Comparison of ENCODE assay signal across 25 cellular contexts in the genomic region with DNA sequence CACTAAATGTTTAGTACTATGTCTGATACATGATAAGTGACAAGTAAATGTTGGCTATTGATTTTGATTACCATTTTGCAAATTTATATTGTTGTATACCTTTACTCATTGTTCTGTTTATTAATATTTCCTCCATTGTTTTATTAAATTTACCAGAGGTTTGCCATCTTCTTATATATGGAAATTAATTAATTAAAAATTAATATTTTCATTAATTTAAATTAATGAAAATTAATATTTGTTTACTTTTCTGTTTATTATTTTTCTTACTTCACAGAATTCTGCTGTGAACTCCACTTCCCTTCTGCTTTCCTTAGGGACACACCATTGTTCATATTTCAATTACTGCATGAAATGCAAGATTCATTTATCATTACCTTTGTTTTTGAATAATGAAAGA.
"Had no signal": no experiment of that assay in that cellular context is flagged by ENCODE, and none has a peak within 500 bp of the region (broad histone marks: within the 10 kb centered on the region; RNA-seq: fewer than 3 reads in every experiment).

No MANE protein-coding gene starts in this region.

- H3K27me3 ChIP-seq: neural progenitor cell, ovary, right lobe of liver, stomach, thyroid gland, tibial nerve, upper lobe of left lung, vagina had no signal

- H3K36me3 ChIP-seq: neural progenitor cell, ovary, right lobe of liver, stomach, thoracic aorta, thyroid gland, tibial nerve, upper lobe of left lung, vagina had no signal

- FAIRE-seq: urothelium cell line had no signal

- H3K4me3 ChIP-seq: neural progenitor cell, ovary, psoas muscle, right lobe of liver, skin epidermis, stomach, thoracic aorta, thyroid gland, tibial nerve, upper lobe of left lung, vagina had no signal

- DNase-seq: natural killer cell; occipital lobe; ovary; posterior cingulate gyrus; psoas muscle; right cardiac atrium; right lobe of liver; stimulated activated CD4-positive, alpha-beta T cell treated with anti-CD3 and anti-CD28 coated beads, Interleukin-15, amount 100 ng/mL, for 24 hours; stimulated activated CD4-positive, alpha-beta T cell treated with anti-CD3 and anti-CD28 coated beads, Interleukin-2, amount 100 ng/mL, for 24 hours; stimulated activated CD4-positive, alpha-beta T cell treated with anti-CD3 and anti-CD28 coated beads, Interleukin-2, amount 100 ng/mL, for 48 hours; stimulated activated CD4-positive, alpha-beta T cell treated with anti-CD3 and anti-CD28 coated beads, Interleukin-4, amount 100 ng/mL, for 24 hours; stimulated activated naive B cell treated with anti-CD40 and anti-IgM and Interleukin-4, amounts not matched to agents 10 μg/mL and 1 μg/mL and 100 μg/mL, for 72 hours; stimulated activated naive CD4-positive, alpha-beta T cell treated with Interleukin-2 at 50 U/mL for 16 hours; stomach; thyroid gland; trophoblast cell; upper lobe of left lung had no signal

- H2AFZ ChIP-seq: neural progenitor cell, parathyroid adenoma had no signal

- H3K9me3 ChIP-seq: ovary, psoas muscle, right lobe of liver, stomach, thoracic aorta, thyroid gland, tibial nerve, upper lobe of left lung, vagina had no signal

- H3K9ac ChIP-seq: neural progenitor cell, parathyroid adenoma had no signal

- H3K79me2 ChIP-seq: parathyroid adenoma had no signal

- H3K27ac ChIP-seq: neural progenitor cell, ovary, parathyroid adenoma, psoas muscle, right lobe of liver, skin epidermis, stomach, thoracic aorta, thyroid gland, tibial nerve, upper lobe of left lung, vagina had no signal

- ATAC-seq: natural killer cell; psoas muscle; right cardiac atrium; right lobe of liver; stimulated activated effector memory CD8-positive, alpha-beta T cell treated with anti-CD3 and anti-CD28 coated beads, Interleukin-12 subunit alpha, Interleukin-12 subunit beta, amount 100 ng/mL, for 72 hours; stimulated activated naive B cell treated with anti-CD40 and anti-IgM and Interleukin-4, amounts not matched to agents 10 μg/mL and 1 μg/mL and 100 μg/mL, for 72 hours had no signal

- H3K4me2 ChIP-seq: neural progenitor cell had no signal

- H3K4me1 ChIP-seq: parathyroid adenoma, psoas muscle, right lobe of liver, stomach, thyroid gland, tibial nerve, upper lobe of left lung, vagina had no signal
